Comparison of ENCODE assay signal across 1 cellular context in the genomic region with DNA sequence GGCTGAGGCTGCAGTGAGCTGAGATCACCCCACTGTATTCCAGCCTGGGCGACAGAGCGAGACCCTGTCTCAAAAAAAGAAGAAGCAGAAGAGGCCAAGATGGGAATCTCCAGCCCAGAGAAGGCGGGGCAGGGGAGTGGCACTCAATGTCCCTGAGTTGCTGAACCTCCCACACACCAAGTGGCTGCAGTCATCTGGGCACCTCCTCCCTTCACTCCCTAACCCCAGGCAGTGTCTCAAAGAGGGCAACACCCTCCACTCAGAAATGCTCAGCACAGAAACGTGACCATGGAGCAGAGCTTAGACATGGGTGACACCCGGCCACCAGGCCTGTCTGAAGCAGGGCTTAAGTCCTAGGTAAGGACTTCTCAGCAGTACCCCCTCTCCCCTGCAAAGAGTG.
TF ChIP-seq lines count a peak whose summit lies in the region.

No MANE protein-coding gene starts in this region.

TF ChIP-seq in K562, 482 proteins besides CTCF, POLR2A, EP300 and RAD21:
- TF ChIP-seq, protein P1, sequence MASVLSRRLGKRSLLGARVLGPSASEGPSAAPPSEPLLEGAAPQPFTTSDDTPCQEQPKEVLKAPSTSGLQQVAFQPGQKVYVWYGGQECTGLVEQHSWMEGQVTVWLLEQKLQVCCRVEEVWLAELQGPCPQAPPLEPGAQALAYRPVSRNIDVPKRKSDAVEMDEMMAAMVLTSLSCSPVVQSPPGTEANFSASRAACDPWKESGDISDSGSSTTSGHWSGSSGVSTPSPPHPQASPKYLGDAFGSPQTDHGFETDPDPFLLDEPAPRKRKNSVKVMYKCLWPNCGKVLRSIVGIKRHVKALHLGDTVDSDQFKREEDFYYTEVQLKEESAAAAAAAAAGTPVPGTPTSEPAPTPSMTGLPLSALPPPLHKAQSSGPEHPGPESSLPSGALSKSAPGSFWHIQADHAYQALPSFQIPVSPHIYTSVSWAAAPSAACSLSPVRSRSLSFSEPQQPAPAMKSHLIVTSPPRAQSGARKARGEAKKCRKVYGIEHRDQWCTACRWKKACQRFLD (CRISPR knock-in tag; IDR thresholded peaks at IDR 0.05) = peak; percentile 48; the same call in 1 of the 2 replicates
- TF ChIP-seq DPF2 (IDR thresholded peaks at IDR 0.05) (peak; percentile 34; the same call in 1 of the 2 replicates), MCM7 (IDR thresholded peaks at IDR 0.05) (no peak), MYNN (IDR thresholded peaks at IDR 0.05) (peak; percentile 49; the same call in 1 of the 2 replicates), MYNN (CRISPR knock-in tag; IDR thresholded peaks at IDR 0.05) (no peak), TCF7 (IDR thresholded peaks at IDR 0.05; ENCODE audit: borderline replicate concordance) (no peak), BHLHE40 (IDR thresholded peaks at IDR 0.05; ENCODE audit: low read length) (peak; percentile 89)
- TF ChIP-seq, protein P2, sequence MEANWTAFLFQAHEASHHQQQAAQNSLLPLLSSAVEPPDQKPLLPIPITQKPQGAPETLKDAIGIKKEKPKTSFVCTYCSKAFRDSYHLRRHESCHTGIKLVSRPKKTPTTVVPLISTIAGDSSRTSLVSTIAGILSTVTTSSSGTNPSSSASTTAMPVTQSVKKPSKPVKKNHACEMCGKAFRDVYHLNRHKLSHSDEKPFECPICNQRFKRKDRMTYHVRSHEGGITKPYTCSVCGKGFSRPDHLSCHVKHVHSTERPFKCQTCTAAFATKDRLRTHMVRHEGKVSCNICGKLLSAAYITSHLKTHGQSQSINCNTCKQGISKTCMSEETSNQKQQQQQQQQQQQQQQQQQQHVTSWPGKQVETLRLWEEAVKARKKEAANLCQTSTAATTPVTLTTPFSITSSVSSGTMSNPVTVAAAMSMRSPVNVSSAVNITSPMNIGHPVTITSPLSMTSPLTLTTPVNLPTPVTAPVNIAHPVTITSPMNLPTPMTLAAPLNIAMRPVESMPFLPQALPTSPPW (CRISPR knock-in tag; IDR thresholded peaks at IDR 0.05) = peak; percentile 72
- TF ChIP-seq, protein P3, sequence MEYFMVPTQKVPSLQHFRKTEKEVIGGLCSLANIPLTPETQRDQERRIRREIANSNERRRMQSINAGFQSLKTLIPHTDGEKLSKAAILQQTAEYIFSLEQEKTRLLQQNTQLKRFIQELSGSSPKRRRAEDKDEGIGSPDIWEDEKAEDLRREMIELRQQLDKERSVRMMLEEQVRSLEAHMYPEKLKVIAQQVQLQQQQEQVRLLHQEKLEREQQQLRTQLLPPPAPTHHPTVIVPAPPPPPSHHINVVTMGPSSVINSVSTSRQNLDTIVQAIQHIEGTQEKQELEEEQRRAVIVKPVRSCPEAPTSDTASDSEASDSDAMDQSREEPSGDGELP (CRISPR knock-in tag; IDR thresholded peaks at IDR 0.05; ENCODE audit: borderline replicate concordance) = peak; percentile 25; the same call in 1 of the 2 replicates
